ENCODE assay signal across 8 cellular contexts in the genomic region with DNA sequence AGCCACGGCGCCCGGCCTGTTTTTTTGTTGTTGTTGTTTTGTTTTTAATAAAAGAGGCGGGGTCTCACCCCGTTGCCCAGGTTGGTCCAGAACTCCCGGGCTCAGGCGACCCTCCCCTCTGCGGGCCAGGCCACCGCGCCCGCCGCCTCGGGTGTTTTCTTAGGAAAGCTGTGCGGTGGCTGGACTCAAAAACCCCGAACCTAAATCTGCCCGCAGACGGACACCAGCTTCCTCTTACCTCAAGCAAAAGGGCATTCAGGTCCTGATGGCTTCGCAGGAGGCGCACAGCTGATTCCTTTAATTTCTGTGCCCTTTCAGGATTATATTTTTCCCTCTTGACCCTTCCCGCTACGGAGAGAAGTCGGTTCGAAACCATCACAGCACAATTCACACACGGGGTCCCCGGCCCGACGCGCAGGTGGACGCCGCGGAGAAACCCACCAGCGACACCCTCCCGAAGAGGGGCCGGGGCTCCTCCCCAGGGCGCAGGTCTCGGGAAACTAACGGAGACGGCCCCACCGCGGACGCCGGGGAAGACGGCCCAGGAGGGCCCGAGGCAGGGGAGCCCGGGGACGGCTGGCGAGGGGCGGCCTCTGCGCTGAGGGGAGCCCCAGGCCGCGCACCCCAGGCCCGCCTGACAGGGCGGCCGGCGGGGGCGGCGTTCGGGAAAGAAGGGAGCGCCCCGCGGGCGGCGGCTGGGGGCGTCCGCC. TPM values are rescaled to one million over a fixed set of nuclear protein-coding genes. Genes with fewer than 3 reads are reported as not detected.
DNase-seq lines count a peak whose midpoint lies in the region; ATAC-seq, FAIRE-seq and TF ChIP-seq lines count a peak whose summit lies in the region.

No MANE protein-coding gene starts in this region.

- peak; percentile 53 for DNase-seq in GM06990 (ENCODE audit: extremely low read depth, insufficient read length)
- peak; percentile 41 for DNase-seq in KBM-7
- no peak for DNase-seq in activated naive CD8-positive, alpha-beta T cell treated with anti-CD3 and anti-CD28 coated beads, Interleukin-2, amount 50 U/mL, for 24 hours
- peak in 1 of 2 donors; percentile 81 for DNase-seq in left lung
- DNase-seq in urothelium cell line (ENCODE audit: low spot score) = peak; percentile 33
- DNase-seq in AG08396 (ENCODE audit: low spot score) = no peak
- no peak for DNase-seq in effector CD8-positive, alpha-beta T cell (lab: John Stamatoyannopoulos, UW)

- intact Hi-C loops in left lung (cut with DNase I) = no loop called here

- no peak for TF ChIP-seq CTCF in GM06990 (IDR thresholded peaks at IDR 0.05; ENCODE audit: insufficient read depth, low read length, poor library complexity, severe bottlenecking)
- TF ChIP-seq CTCF in left lung (IDR thresholded peaks at IDR 0.05) = no peak

- peaks cover 19% of the 10 kb centered on the region for H3K36me3 Mint-ChIP-seq in activated naive CD8-positive, alpha-beta T cell treated with anti-CD3 and anti-CD28 coated beads, Interleukin-2, amount 50 U/mL, for 24 hours (ENCODE audit: low read depth)

- H3K27ac ChIP-seq in left lung = no peak overlapping the region

- FAIRE-seq in urothelium cell line (lab: Jason Lieb, UNC) = no peak

- in situ Hi-C loops in KBM-7 (cut with MboI; ENCODE audit: low pct_unique_long_range_greater_than_20kb, low sequenced_read_pairs) = no loop called here

- peak overlapping the region; percentile 87 for H3K27ac Mint-ChIP-seq in activated naive CD8-positive, alpha-beta T cell treated with anti-CD3 and anti-CD28 coated beads, Interleukin-2, amount 50 U/mL, for 24 hours

- peak overlapping the region; percentile 90 for H3K4me3 Mint-ChIP-seq in activated naive CD8-positive, alpha-beta T cell treated with anti-CD3 and anti-CD28 coated beads, Interleukin-2, amount 50 U/mL, for 24 hours

- H3K4me1 Mint-ChIP-seq in activated naive CD8-positive, alpha-beta T cell treated with anti-CD3 and anti-CD28 coated beads, Interleukin-2, amount 50 U/mL, for 24 hours = peaks cover 35% of the 10 kb centered on the region

- ATAC-seq in GM21528 (IDR thresholded peaks at IDR 0.05; ENCODE audit: low FRiP score, unreplicated experiment) (peak; percentile 45), left lung (no peak)
- peak; percentile 23 for ATAC-seq in activated naive CD8-positive, alpha-beta T cell treated with anti-CD3 and anti-CD28 coated beads, Interleukin-2, amount 50 U/mL, for 24 hours

- H3K4me1 ChIP-seq in left lung = peaks cover 11 to 30% of the 10 kb centered on the region in 2 donors

- H3K27me3 ChIP-seq in GM06990 (replicated peaks; ENCODE audit: control insufficient read depth, insufficient read depth, low read length) (no peaks in the 10 kb centered on the region), left lung (no peaks in the 10 kb centered on the region)

- no peaks in the 10 kb centered on the region for H3K9me3 Mint-ChIP-seq in activated naive CD8-positive, alpha-beta T cell treated with anti-CD3 and anti-CD28 coated beads, Interleukin-2, amount 50 U/mL, for 24 hours

- no peaks in the 10 kb centered on the region; the same call in 1 of the 2 replicates for H3K36me3 ChIP-seq in GM06990 (ENCODE audit: control insufficient read depth, insufficient read depth, low read length)
- no peaks in the 10 kb centered on the region for H3K36me3 ChIP-seq in left lung

- H3K4me3 ChIP-seq in GM06990 (replicated peaks; ENCODE audit: low read depth, low read length) = peak overlapping the region; percentile 86
- peak overlapping the region; percentile 52 to 83 for H3K4me3 ChIP-seq in left lung

- no peaks in the 10 kb centered on the region for H3K27me3 Mint-ChIP-seq in activated naive CD8-positive, alpha-beta T cell treated with anti-CD3 and anti-CD28 coated beads, Interleukin-2, amount 50 U/mL, for 24 hours

- H3K9me3 ChIP-seq in left lung = no peaks in the 10 kb centered on the region

RNA-seq across cellular contexts. Expression of a gene that starts 0.7 kb away (rescaled TPM):
- 10 to 100 TPM; 17.1 to 25.9 TPM for total RNA-seq in left lung

RNA-seq across cellular contexts. Expression of a gene that starts 12.5 kb away (rescaled TPM):
- 10 to 100 TPM in 1 of 2 donors, 1 to 10 TPM in 1; 9.1 to 12.3 TPM for total RNA-seq in left lung

RNA-seq across cellular contexts. Expression of a gene that starts 57.6 kb away (rescaled TPM):
- total RNA-seq in left lung = 100 to 1,000 TPM; 148 to 165 TPM

Comparison
In these comparisons a context has a peak if more than half of its experiments do, and no peak if none do; other contexts are left out.
1. DNase-seq: peak in GM06990 (single experiment), KBM-7 (single experiment) and urothelium cell line (single experiment); none in activated naive CD8-positive, alpha-beta T cell treated with anti-CD3 and anti-CD28 coated beads, Interleukin-2, amount 50 U/mL, for 24 hours (single experiment), AG08396 (single experiment) and effector CD8-positive, alpha-beta T cell (single experiment).